7 cellular contexts compared by ENCODE assay signal in the genomic region with DNA sequence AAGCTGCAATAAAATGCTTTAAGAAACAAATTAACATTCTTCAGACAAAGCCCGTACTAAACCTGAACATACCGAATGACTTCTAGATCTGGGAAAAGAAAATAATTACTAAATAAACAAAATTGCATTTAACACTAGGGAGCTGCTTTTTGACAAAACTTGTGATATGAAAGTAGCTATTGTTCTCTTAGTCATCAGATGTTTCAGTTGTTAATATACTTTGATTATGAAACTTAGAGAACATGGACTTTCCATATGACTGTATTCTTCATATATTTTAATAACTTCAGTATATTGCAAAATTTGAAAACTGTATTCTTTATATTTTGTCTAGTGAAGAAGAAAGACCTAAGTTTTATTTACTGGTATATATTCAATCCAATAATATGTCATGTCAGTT.
"Had no signal": no experiment of that assay in that cellular context is flagged by ENCODE, and none has a peak within 500 bp of the region (broad histone marks: within the 10 kb centered on the region; RNA-seq: fewer than 3 reads in every experiment).

No MANE protein-coding gene starts in this region.

- FAIRE-seq: GM12878, GM12891, GM12892, GM18507, GM19239 had no signal

- ATAC-seq: GM12878 had no signal

- H3K4me3 ChIP-seq: GM12878 had no signal

- DNase-seq: GDM1, GF-D8 had no signal
